In genomic region chr22:20021196-20022181, GRCh38 we compare ENCODE assay signal across 9 cellular contexts. TPM values are rescaled to one million over a fixed set of nuclear protein-coding genes. Genes with fewer than 3 reads are reported as not detected.
DNase-seq lines count a peak whose midpoint lies in the region; ATAC-seq, FAIRE-seq and TF ChIP-seq lines count a peak whose summit lies in the region.
"Had no signal": no experiment of that assay in that cellular context is flagged by ENCODE, and none has a peak within 500 bp of the region (broad histone marks: within the 10 kb centered on the region; RNA-seq: fewer than 3 reads in every experiment).

No MANE protein-coding gene starts in this region.

- no peak for ATAC-seq in HG02623 (IDR thresholded peaks at IDR 0.05; ENCODE audit: unreplicated experiment)

- peak overlapping the region; percentile 68 for H3K27ac ChIP-seq in keratinocyte (ENCODE audit: control insufficient read depth, insufficient read depth, low read length)
- H3K27ac ChIP-seq in smooth muscle cell (ENCODE audit: low read depth), result no peak overlapping the region

- peak overlapping the region; percentile 81 for H3K9ac ChIP-seq in NT2/D1 (ENCODE audit: insufficient read length, low read depth)
- H3K9ac ChIP-seq in keratinocyte (ENCODE audit: control insufficient read depth, extremely low read depth, insufficient read depth, low read length), result peak overlapping the region; percentile 92
- peak overlapping the region; percentile 90 for H3K9ac ChIP-seq in smooth muscle cell (ENCODE audit: low read depth)

- H3K27me3 ChIP-seq in NT2/D1 (ENCODE audit: insufficient read depth, insufficient read length) (peaks cover 51% of the 10 kb centered on the region), keratinocyte (ENCODE audit: control insufficient read depth, extremely low read depth, insufficient read depth, low read length) (peaks cover 6% of the 10 kb centered on the region), smooth muscle cell (ENCODE audit: low read depth) (peaks cover 19% of the 10 kb centered on the region)

- WGBS in smooth muscle cell (ENCODE audit: low lambda C conversion rate), result 10% methylated on average over 36 of the region's 36 CpGs

- H3K79me2 ChIP-seq in keratinocyte (ENCODE audit: control insufficient read depth, insufficient read depth, low read length) (peaks cover 29% of the 10 kb centered on the region), smooth muscle cell (ENCODE audit: low read depth) (peaks cover 4% of the 10 kb centered on the region)

- DNase-seq in NCI-H146 (lab: John Stamatoyannopoulos, UW) (peak; percentile 31), NCI-H146 treated with DMSO at 0.1 percent for 48 hours (lab: John Stamatoyannopoulos, UW; ENCODE audit: unreplicated experiment) (no peak), NT2/D1 (ENCODE audit: low read depth, low spot score) (no peak), cardiac fibroblast (ENCODE audit: low read depth in 2 of 2) (peak; percentile 40 to 63), keratinocyte (ENCODE audit: low read depth, low spot score) (no peak), smooth muscle cell (lab: John Stamatoyannopoulos, UW; ENCODE audit: unreplicated experiment) (no peak), NCI-H748 (lab: John Stamatoyannopoulos, UW; ENCODE audit: unreplicated experiment) (no peak)

- dilution Hi-C loops in keratinocyte (cut with MboI; ENCODE audit: extremely low pct_ligation_motif_present, low sequenced_read_pairs), result no loop called here

- H3K9me3 ChIP-seq in NT2/D1 (ENCODE audit: insufficient read depth, low read length) (no peaks in the 10 kb centered on the region), keratinocyte (ENCODE audit: control insufficient read depth, low read depth, low read length) (no peaks in the 10 kb centered on the region), smooth muscle cell (replicated peaks; ENCODE audit: low read depth) (no peaks in the 10 kb centered on the region)

- peaks cover 2% of the 10 kb centered on the region for H3K9me1 ChIP-seq in keratinocyte (ENCODE audit: control insufficient read depth, extremely low read depth, insufficient read depth, low read length)

- H2AFZ ChIP-seq in keratinocyte (ENCODE audit: control insufficient read depth, low read length), result peak overlapping the region; percentile 63
- H2AFZ ChIP-seq in smooth muscle cell (ENCODE audit: low read depth), result peak overlapping the region; percentile 85

- no peak for FAIRE-seq in keratinocyte (lab: Jason Lieb, UNC)
- FAIRE-seq: G401.6 had no signal

- H3K4me3 ChIP-seq in NT2/D1 (ENCODE audit: insufficient read length, low read depth) (peak overlapping the region; percentile 71), cardiac fibroblast (replicated peaks in 1 of 2; ENCODE audit: low read depth in 2 of 2, low read length in 2 of 2) (peak overlapping the region; percentile 76 to 91), keratinocyte (ENCODE audit: control insufficient read depth in 2 of 3, extremely low read depth in 1 of 3, insufficient read depth in 2 of 3, low read depth in 1 of 3, low read length in 3 of 3) (peak overlapping the region; percentile 82 to 92 (median 86)), smooth muscle cell (peak overlapping the region; percentile 96)

- H4K20me1 ChIP-seq in keratinocyte (ENCODE audit: control insufficient read depth, extremely low read depth, insufficient read depth, low read length), result no peaks in the 10 kb centered on the region
- H4K20me1 ChIP-seq in smooth muscle cell (ENCODE audit: low read depth), result peaks cover 36% of the 10 kb centered on the region

- H3K4me1 ChIP-seq in NT2/D1 (ENCODE audit: insufficient read depth, insufficient read length) (peaks cover 6% of the 10 kb centered on the region), keratinocyte (ENCODE audit: control insufficient read depth, extremely low read depth, insufficient read depth, low read length) (peaks cover 19% of the 10 kb centered on the region), smooth muscle cell (ENCODE audit: low read depth) (peaks cover 3% of the 10 kb centered on the region)

- H3K36me3 ChIP-seq in NT2/D1 (ENCODE audit: insufficient read depth, insufficient read length, low read length), result no peaks in the 10 kb centered on the region
- peaks cover 4 to 9% of the 10 kb centered on the region in 2 experiments for H3K36me3 ChIP-seq in keratinocyte (ENCODE audit: control insufficient read depth in 2 of 2, extremely low read depth in 1 of 2, insufficient read depth in 2 of 2, low read length in 2 of 2)
- no peaks in the 10 kb centered on the region for H3K36me3 ChIP-seq in smooth muscle cell (ENCODE audit: low read depth)

- H3K4me2 ChIP-seq in keratinocyte (ENCODE audit: control insufficient read depth, extremely low read depth, insufficient read depth, low read depth, low read length) (peak overlapping the region; percentile 99), smooth muscle cell (peak overlapping the region; percentile 98)

- no peaks in the 10 kb centered on the region for H3F3A ChIP-seq in smooth muscle cell (ENCODE audit: low read depth)

- TF ChIP-seq CTCF in cardiac fibroblast (IDR thresholded peaks at IDR 0.05; ENCODE audit: low read depth, low read length) (no peak), keratinocyte (optimal IDR thresholded peaks at IDR 0.05 in 1 of 3, IDR thresholded peaks at IDR 0.05 in 1 of 3, conservative IDR thresholded peaks at IDR 0.05 in 1 of 3; ENCODE audit: extremely low read depth in 1 of 3, insufficient read depth in 2 of 3, low read length in 3 of 3) (no peak), smooth muscle cell (IDR thresholded peaks at IDR 0.05; ENCODE audit: borderline replicate concordance, insufficient read depth, poor library complexity, severe bottlenecking) (no peak)

RNA-seq across cellular contexts. Expression of gene TANGO2, which starts 0.6 kb away (rescaled TPM):
- polyA plus RNA-seq in keratinocyte (20.1 to 30.7 TPM (median 28.1 TPM) in 3 replicates), smooth muscle cell (14.7 and 20.4 TPM in 2 replicates)
- 8.9 TPM for polyA plus RNA-seq in keratinocyte (2011; ENCODE audit: low read depth)
- 23.4 and 27.4 TPM in 2 replicates for polyA plus RNA-seq in keratinocyte (2011; cell fraction: cytosol; rRNA removed)
- polyA plus RNA-seq in keratinocyte (2011; cell fraction: nucleus; rRNA removed), result 25.0 and 31.0 TPM in 2 replicates
- polyA plus RNA-seq in keratinocyte (2012; ENCODE audit: low replicate concordance), result 13.8 and 20.3 TPM in 2 replicates
- polyA minus RNA-seq in keratinocyte, result 53.7 to 73.9 TPM (median 69.5 TPM) in 3 replicates
- 33.0 TPM for polyA minus RNA-seq in keratinocyte (2011; cell fraction: cytosol; rRNA and poly(A)+ RNA removed)
- polyA minus RNA-seq in keratinocyte (2011; cell fraction: nucleus; rRNA and poly(A)+ RNA removed), result 11.0 and 15.4 TPM in 2 replicates
- 10.8 and 13.1 TPM in 2 replicates for total RNA-seq in smooth muscle cell

RNA-seq across cellular contexts. Expression of gene ARVCF, which starts 4.9 kb away (rescaled TPM):
- polyA plus RNA-seq in keratinocyte (5.3 to 8.4 TPM (median 5.7 TPM) in 3 replicates), smooth muscle cell (5.4 and 11.1 TPM in 2 replicates)
- polyA plus RNA-seq in keratinocyte (2011; ENCODE audit: low read depth), result 5.3 TPM
- 1.7 and 4.0 TPM in 2 replicates for polyA plus RNA-seq in keratinocyte (2011; cell fraction: cytosol; rRNA removed)
- polyA plus RNA-seq in keratinocyte (2011; cell fraction: nucleus; rRNA removed), result 21.1 and 26.3 TPM in 2 replicates
- polyA plus RNA-seq in keratinocyte (2012; ENCODE audit: low replicate concordance), result 8.2 TPM in 2 replicates
- polyA minus RNA-seq in keratinocyte, result 4.3 to 14.6 TPM (median 5.1 TPM) in 3 replicates
- 14.2 TPM for polyA minus RNA-seq in keratinocyte (2011; cell fraction: cytosol; rRNA and poly(A)+ RNA removed)
- 11.0 and 16.2 TPM in 2 replicates for polyA minus RNA-seq in keratinocyte (2011; cell fraction: nucleus; rRNA and poly(A)+ RNA removed)
- total RNA-seq in smooth muscle cell, result 7.1 and 10.6 TPM in 2 replicates

RNA-seq across cellular contexts. Expression of gene DGCR8, which starts 58.6 kb away (rescaled TPM):
- polyA plus RNA-seq in keratinocyte, result 14.3 to 24.3 TPM (median 17.2 TPM) in 3 replicates
- 13.5 TPM for polyA plus RNA-seq in keratinocyte (2011; ENCODE audit: low read depth)
- 11.2 and 13.8 TPM in 2 replicates for polyA plus RNA-seq in keratinocyte (2011; cell fraction: cytosol; rRNA removed)
- 61.4 and 73.1 TPM in 2 replicates for polyA plus RNA-seq in keratinocyte (2011; cell fraction: nucleus; rRNA removed)
- 14.1 and 20.0 TPM in 2 replicates for polyA plus RNA-seq in keratinocyte (2012; ENCODE audit: low replicate concordance)
- 15.3 to 41.9 TPM (median 20.6 TPM) in 3 replicates for polyA minus RNA-seq in keratinocyte
- 11.7 TPM for polyA minus RNA-seq in keratinocyte (2011; cell fraction: cytosol; rRNA and poly(A)+ RNA removed)
- polyA minus RNA-seq in keratinocyte (2011; cell fraction: nucleus; rRNA and poly(A)+ RNA removed), result 21.3 and 26.5 TPM in 2 replicates
- 9.7 and 10.3 TPM in 2 replicates for total RNA-seq in smooth muscle cell
- 6.5 and 14.6 TPM in 2 replicates for polyA plus RNA-seq in smooth muscle cell

Comparison
In these comparisons a context has a peak if more than half of its experiments do, and no peak if none do; other contexts are left out.
1. DNase-seq: peak in NCI-H146 (single experiment) and cardiac fibroblast (2 of 2); none in NCI-H146 treated with DMSO at 0.1 percent for 48 hours (single experiment), NT2/D1 (single experiment), keratinocyte (single experiment), smooth muscle cell (single experiment) and NCI-H748 (single experiment).
2. Peak in every context shown above with its lines, with median percentiles within 50 percentile points of each other: H3K4me3 ChIP-seq and H3K9ac ChIP-seq.